Comparison of ENCODE assay signal across 8 cellular contexts in the genomic region with DNA sequence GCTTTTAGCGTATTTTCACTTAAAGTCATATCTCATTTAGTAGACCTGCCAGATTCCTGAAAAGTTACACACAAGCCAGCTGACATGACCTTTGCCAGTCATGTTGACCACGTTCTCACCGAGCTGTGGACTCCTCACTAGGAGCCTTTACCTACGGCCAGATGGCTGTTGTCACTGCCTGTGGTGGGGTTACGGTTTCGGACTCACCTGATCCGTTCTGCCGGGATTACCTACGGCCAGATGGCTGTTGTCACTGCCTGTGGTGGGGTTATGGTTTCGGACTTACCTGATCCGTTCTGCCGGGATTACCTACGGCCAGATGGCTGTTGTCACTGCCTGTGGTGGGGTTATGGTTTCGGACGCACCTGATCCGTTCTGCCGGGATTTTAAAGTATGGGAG.
DNase-seq lines count a peak whose midpoint lies in the region; TF ChIP-seq lines count a peak whose summit lies in the region.
"Not testable (repeated sequence)": the region's sequence is repeated elsewhere in the genome, so short reads cannot be mapped to it uniquely, and the experiment has no call there.

No MANE protein-coding gene starts in this region.

- H3K4me3 ChIP-seq in coronary artery; endodermal cell (ENCODE audit: low read length); right atrium auricular region; neuronal stem cell (ENCODE audit: low read length in 2 of 2); thymus (ENCODE audit: low read length): not testable (repeated sequence)

- not testable (repeated sequence) for H3K9me3 Mint-ChIP-seq in activated T-cell treated with anti-CD3 and anti-CD28 coated beads, Interleukin-2, amount 50 U/mL, for 24 hours; endodermal cell

- not testable (repeated sequence) for H3K4ac ChIP-seq in neuronal stem cell (ENCODE audit: low read length)

- WGBS in endodermal cell (ENCODE audit: insufficient coverage in 1 of 2, insufficient read length in 1 of 2), 2 experiments, result 82 to 98% methylated on average over 4 to 16 of the region's 17 CpGs
- WGBS in neuronal stem cell (ENCODE audit: extremely low coverage in 2 of 2, insufficient read length in 2 of 2, insufficient replicate concordance in 1 of 2), 2 donors, result no CpG with 5 or more reads among the region's 17 CpGs
- 97% methylated on average over 17 of the region's 17 CpGs for WGBS in thymus

- not testable (repeated sequence) for TF ChIP-seq CTCF in coronary artery (IDR thresholded peaks at IDR 0.05); endodermal cell (conservative IDR thresholded peaks at IDR 0.05); right atrium auricular region (IDR thresholded peaks at IDR 0.05)

- H3K4me1 ChIP-seq in endodermal cell (ENCODE audit: control insufficient read depth, insufficient read depth, low read length); right atrium auricular region; neuronal stem cell (ENCODE audit: control insufficient read depth in 2 of 2, insufficient read depth in 1 of 2, low read depth in 1 of 2, low read length in 2 of 2); thymus (ENCODE audit: control insufficient read depth, insufficient read depth, low read length): not testable (repeated sequence)

- H3K79me1 ChIP-seq in neuronal stem cell (ENCODE audit: low read depth, low read length), result not testable (repeated sequence)

- not testable (repeated sequence) for H3K4me3 Mint-ChIP-seq in activated T-cell treated with anti-CD3 and anti-CD28 coated beads, Interleukin-2, amount 50 U/mL, for 24 hours; endodermal cell

- not testable (repeated sequence) for H3K9me3 ChIP-seq in endodermal cell (ENCODE audit: control insufficient read depth, low read length); right atrium auricular region; neuronal stem cell (replicated peaks in 1 of 2; ENCODE audit: control insufficient read depth in 2 of 2, insufficient read depth in 1 of 2, low read depth in 1 of 2, low read length in 2 of 2); thymus (ENCODE audit: control insufficient read depth)

- H2AK5ac ChIP-seq in neuronal stem cell (ENCODE audit: low read depth, low read length), result not testable (repeated sequence)

- not testable (repeated sequence) for H3K4me1 Mint-ChIP-seq in activated T-cell treated with anti-CD3 and anti-CD28 coated beads, Interleukin-2, amount 50 U/mL, for 24 hours (ENCODE audit: low read depth); endodermal cell

- not testable (repeated sequence) for H2BK12ac ChIP-seq in neuronal stem cell (ENCODE audit: low read length)

- H3K9ac ChIP-seq in endodermal cell (ENCODE audit: extremely low read depth, low read length, poor library complexity, severe bottlenecking); neuronal stem cell (ENCODE audit: low read depth, low read length, poor library complexity): not testable (repeated sequence)

- not testable (repeated sequence) for H3K14ac ChIP-seq in neuronal stem cell (ENCODE audit: low read length)

- H2BK15ac ChIP-seq in neuronal stem cell (ENCODE audit: low read length), result not testable (repeated sequence)

- peak overlapping the region; percentile 6 for H3K23ac ChIP-seq in neuronal stem cell (ENCODE audit: low read depth, low read length, poor library complexity)

- not testable (repeated sequence) for H2AFZ ChIP-seq in neuronal stem cell (ENCODE audit: low read length)

- not testable (repeated sequence) for H3K27ac Mint-ChIP-seq in activated T-cell treated with anti-CD3 and anti-CD28 coated beads, Interleukin-2, amount 50 U/mL, for 24 hours; endodermal cell

- H3K27me3 Mint-ChIP-seq in activated T-cell treated with anti-CD3 and anti-CD28 coated beads, Interleukin-2, amount 50 U/mL, for 24 hours; endodermal cell (ENCODE audit: insufficient read depth): not testable (repeated sequence)

- not testable (repeated sequence) for H3K4me2 ChIP-seq in neuronal stem cell (ENCODE audit: insufficient read depth, low read length, poor library complexity, severe bottlenecking)

- H3K27me3 ChIP-seq in endodermal cell (ENCODE audit: control insufficient read depth, insufficient read depth, low read length, poor library complexity, severe bottlenecking); right atrium auricular region; neuronal stem cell (ENCODE audit: control insufficient read depth in 3 of 3, insufficient read depth in 3 of 3, low read depth in 1 of 3, low read length in 3 of 3); thymus (ENCODE audit: control insufficient read depth, insufficient read depth): not testable (repeated sequence)

- H3K36me3 ChIP-seq in endodermal cell (ENCODE audit: control insufficient read depth, insufficient read depth, low read length); neuronal stem cell (replicated peaks in 1 of 2; ENCODE audit: control insufficient read depth in 2 of 2, insufficient read depth in 2 of 2, low read length in 2 of 2); thymus (ENCODE audit: control insufficient read depth, insufficient read depth): not testable (repeated sequence)
- peaks cover 15% of the 10 kb centered on the region for H3K36me3 ChIP-seq in right atrium auricular region

- not testable (repeated sequence) for H3K18ac ChIP-seq in neuronal stem cell (ENCODE audit: low read length)

- not testable (repeated sequence) for H2BK120ac ChIP-seq in neuronal stem cell (ENCODE audit: low read depth, low read length)

- peak; percentile 19 for DNase-seq in activated CD8-positive, alpha-beta memory T cell treated with anti-CD3 and anti-CD28 coated beads for 24 hours
- peak; percentile 11 for DNase-seq in activated T-cell treated with anti-CD3 and anti-CD28 coated beads, Interleukin-2, amount 50 U/mL, for 24 hours
- DNase-seq in coronary artery (ENCODE audit: low spot score), result peak; percentile 60
- peak; percentile 9 for DNase-seq in endodermal cell
- peak; percentile 13 for DNase-seq in right atrium auricular region (ENCODE audit: low spot score)
- DNase-seq in neuronal stem cell (ENCODE audit: low spot score), result not testable (repeated sequence)
- DNase-seq in ureter (ENCODE audit: low spot score), result peak; percentile 13

- H3K27ac ChIP-seq in coronary artery; endodermal cell (ENCODE audit: low read depth, low read length); right atrium auricular region; neuronal stem cell (replicated peaks; ENCODE audit: low read length): not testable (repeated sequence)
- peak overlapping the region; percentile 0 for H3K27ac ChIP-seq in thymus (ENCODE audit: low read depth)

- H4K8ac ChIP-seq in neuronal stem cell (ENCODE audit: low read depth, low read length), result not testable (repeated sequence)

- not testable (repeated sequence) for H4K91ac ChIP-seq in neuronal stem cell (ENCODE audit: low read depth, low read length, poor library complexity)

- not testable (repeated sequence) for H2BK5ac ChIP-seq in neuronal stem cell (ENCODE audit: low read length)

- H3K36me3 Mint-ChIP-seq in activated T-cell treated with anti-CD3 and anti-CD28 coated beads, Interleukin-2, amount 50 U/mL, for 24 hours (ENCODE audit: low read depth), result peaks cover 45% of the 10 kb centered on the region
- not testable (repeated sequence) for H3K36me3 Mint-ChIP-seq in endodermal cell (ENCODE audit: low read depth)
